Comparison of ENCODE assay signal across 8 cellular contexts in the genomic region with DNA sequence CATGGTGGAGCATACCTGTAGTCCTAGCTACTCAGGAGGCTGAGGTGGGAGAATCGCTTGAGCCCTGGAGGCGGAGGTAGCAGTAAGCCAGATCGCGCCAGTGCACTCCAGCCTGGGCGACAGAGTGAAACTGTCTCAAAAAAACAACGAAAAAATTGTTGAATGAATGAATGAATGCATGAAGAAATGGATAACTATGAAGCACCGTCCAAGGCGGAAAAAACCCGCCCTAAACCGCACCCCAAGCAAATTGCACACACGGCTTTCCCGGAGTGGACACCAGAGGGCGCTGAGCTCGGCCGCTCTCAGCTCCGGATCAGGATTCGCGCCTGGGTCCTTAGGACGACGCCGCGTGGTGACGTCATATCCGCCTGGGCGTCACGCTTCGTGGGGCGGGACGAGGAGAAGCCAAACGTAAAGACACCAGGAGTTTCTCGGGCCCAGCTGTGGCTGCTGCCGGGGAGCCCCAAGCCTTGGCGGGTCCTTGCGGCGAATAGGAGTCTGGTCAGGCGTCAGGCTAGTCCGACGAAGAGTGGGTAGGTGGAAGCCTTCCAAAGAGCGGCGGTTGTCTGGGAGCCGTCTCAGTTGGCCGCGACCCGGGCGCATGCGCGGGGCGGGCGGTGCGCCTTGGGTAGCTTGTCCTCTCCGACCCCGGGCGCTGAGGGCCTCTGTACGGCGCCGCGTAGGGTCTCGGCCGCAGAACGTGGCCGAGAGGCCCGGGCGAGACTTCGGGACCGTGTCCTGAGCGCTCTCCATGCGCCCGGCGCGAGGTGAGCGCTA. TPM values are rescaled to one million over a fixed set of nuclear protein-coding genes. Genes with fewer than 3 reads are reported as not detected.
DNase-seq lines count a peak whose midpoint lies in the region; ATAC-seq and TF ChIP-seq lines count a peak whose summit lies in the region.

A gene (plus strand): TSS at position 639 of the 780 bp plus-strand sequence. CDS start 11,094 bp downstream, outside the sequence.
A gene (plus strand): TSS at position 364 of the 780 bp plus-strand sequence. CDS start 4,085 bp downstream, outside the sequence.

- peak; percentile 38 for TF ChIP-seq RAD21 in SK-N-SH (IDR thresholded peaks at IDR 0.05; ENCODE audit: low read length)

- TF ChIP-seq EP300 in SK-N-SH (IDR thresholded peaks at IDR 0.05; ENCODE audit: borderline replicate concordance in 1 of 2, low read depth in 1 of 2, low read length in 1 of 2), result no peak; a peak in 1 of 4 replicates

- H3K4me1 ChIP-seq in SK-N-SH (ENCODE audit: control insufficient read depth in 1 of 2, insufficient read depth in 2 of 2, low read depth in 1 of 2, low read length in 1 of 2), result peaks cover 8 to 14% of the 10 kb centered on the region in 2 experiments; a peak in 3 of 4 replicates

- peaks cover 9% of the 10 kb centered on the region for H3K27me3 Mint-ChIP-seq in activated naive CD4-positive, alpha-beta T cell treated with anti-CD3 and anti-CD28 coated beads, Interleukin-2, amount 50 U/mL, for 24 hours

- H4K20me1 ChIP-seq in SK-N-SH (ENCODE audit: insufficient read depth), result peaks cover 32% of the 10 kb centered on the region

- ATAC-seq in HG02588 (IDR thresholded peaks at IDR 0.05; ENCODE audit: unreplicated experiment), result peak; percentile 84

- CTCF ChIA-PET in SK-N-SH (lab: Yijun Ruan, JAX), result interaction anchor here (0.6 to 6.0 kb wide), 44 partner anchors 9 to 298 kb away, joined by 3 to 48 read pairs (median 5); a partner anchor contains a TSS

- POLR2A ChIA-PET in SK-N-SH (lab: Yijun Ruan, JAX), result interaction anchor here (0.7 to 1.9 kb wide), 10 partner anchors 19 to 798 kb away, joined by 3 to 9 read pairs (median 3); a partner anchor contains a TSS

- H3K36me3 ChIP-seq in SK-N-SH (replicated peaks in 1 of 2; ENCODE audit: control insufficient read depth in 1 of 2, insufficient read depth in 2 of 2, low read length in 1 of 2), result peaks cover 9 to 25% of the 10 kb centered on the region in 2 experiments

- no peaks in the 10 kb centered on the region for H3K9me2 ChIP-seq in SK-N-SH

- WGBS in SK-N-SH (ENCODE audit: low lambda C conversion rate), result 9% methylated on average over 37 of the region's 71 CpGs

- no peaks in the 10 kb centered on the region; the same call in 1 of the 2 replicates for H3K27me3 ChIP-seq in SK-N-SH (ENCODE audit: insufficient read depth)

- H3K4me2 ChIP-seq in SK-N-SH, result peak within 1 kb of the TSS; percentile 80

- H3K27ac Mint-ChIP-seq in activated naive CD4-positive, alpha-beta T cell treated with anti-CD3 and anti-CD28 coated beads, Interleukin-2, amount 50 U/mL, for 24 hours, result peak within 1 kb of the TSS; percentile 100

- peaks cover 38% of the 10 kb centered on the region for H3K4me1 Mint-ChIP-seq in activated naive CD4-positive, alpha-beta T cell treated with anti-CD3 and anti-CD28 coated beads, Interleukin-2, amount 50 U/mL, for 24 hours

- no peaks in the 10 kb centered on the region for H3K9me3 ChIP-seq in SK-N-SH

- peaks cover under 1% of the 10 kb centered on the region for H3F3A ChIP-seq in SK-N-SH (replicated peaks; ENCODE audit: insufficient read depth)

- DNase-seq in NCI-H1048 (lab: John Stamatoyannopoulos, UW) (peak; percentile 93), SK-N-SH (peak; percentile 95), germinal center (ENCODE audit: low spot score) (peak; percentile 93), nucleus accumbens (lab: John Stamatoyannopoulos, UW) (peak; percentile 30 to 100 (median 96))

- no peaks in the 10 kb centered on the region for H3K9me3 Mint-ChIP-seq in activated naive CD4-positive, alpha-beta T cell treated with anti-CD3 and anti-CD28 coated beads, Interleukin-2, amount 50 U/mL, for 24 hours

- peaks cover 46% of the 10 kb centered on the region for H3K79me2 ChIP-seq in SK-N-SH (ENCODE audit: insufficient read depth)

- TF ChIP-seq POLR2A in GM10847 (IDR thresholded peaks at IDR 0.05; ENCODE audit: extremely low read depth, insufficient read length), result peak; percentile 75

- H3K36me3 Mint-ChIP-seq in activated naive CD4-positive, alpha-beta T cell treated with anti-CD3 and anti-CD28 coated beads, Interleukin-2, amount 50 U/mL, for 24 hours, result peaks cover 7% of the 10 kb centered on the region

- H3K27ac ChIP-seq in SK-N-SH (ENCODE audit: low read depth in 2 of 2, low read length in 1 of 2) (peak within 1 kb of the TSS; percentile 93 to 94), temporal lobe (ENCODE audit: low read depth, low read length) (peak within 1 kb of the TSS; percentile 91)

- H3K4me3 ChIP-seq in SK-N-SH (ENCODE audit: low read depth in 2 of 2, low read length in 1 of 2), result peak within 1 kb of the TSS; percentile 76 to 94

- peak within 1 kb of the TSS; percentile 100 for H3K4me3 Mint-ChIP-seq in activated naive CD4-positive, alpha-beta T cell treated with anti-CD3 and anti-CD28 coated beads, Interleukin-2, amount 50 U/mL, for 24 hours

- H2AFZ ChIP-seq in SK-N-SH (ENCODE audit: low read depth), result peak within 1 kb of the TSS; percentile 91

- peak within 1 kb of the TSS; percentile 94 for H3K9ac ChIP-seq in SK-N-SH

- TF ChIP-seq CTCF in SK-N-SH (IDR thresholded peaks at IDR 0.05), result peak; percentile 95

TF ChIP-seq in SK-N-SH, 30 proteins besides CTCF, POLR2A, EP300 and RAD21 (continues in another document):
- TF ChIP-seq ELF1 (IDR thresholded peaks at IDR 0.05), result no peak; the same call in 1 of the 2 replicates
- TF ChIP-seq JUND (IDR thresholded peaks at IDR 0.05), result peak; percentile 31; the same call in 1 of the 2 replicates
- TF ChIP-seq TAF1 (IDR thresholded peaks at IDR 0.05; ENCODE audit: borderline replicate concordance, low read depth, low read length), result peak; percentile 58
- TF ChIP-seq, protein P1, sequence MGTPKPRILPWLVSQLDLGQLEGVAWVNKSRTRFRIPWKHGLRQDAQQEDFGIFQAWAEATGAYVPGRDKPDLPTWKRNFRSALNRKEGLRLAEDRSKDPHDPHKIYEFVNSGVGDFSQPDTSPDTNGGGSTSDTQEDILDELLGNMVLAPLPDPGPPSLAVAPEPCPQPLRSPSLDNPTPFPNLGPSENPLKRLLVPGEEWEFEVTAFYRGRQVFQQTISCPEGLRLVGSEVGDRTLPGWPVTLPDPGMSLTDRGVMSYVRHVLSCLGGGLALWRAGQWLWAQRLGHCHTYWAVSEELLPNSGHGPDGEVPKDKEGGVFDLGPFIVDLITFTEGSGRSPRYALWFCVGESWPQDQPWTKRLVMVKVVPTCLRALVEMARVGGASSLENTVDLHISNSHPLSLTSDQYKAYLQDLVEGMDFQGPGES (IDR thresholded peaks at IDR 0.05; ENCODE audit: low read depth, low read length), result no peak
- peak; percentile 51 for TF ChIP-seq SMC3 (IDR thresholded peaks at IDR 0.05; ENCODE audit: low read depth, low read length)
- TF ChIP-seq RCOR1 (IDR thresholded peaks at IDR 0.05; ENCODE audit: low read length), result peak; percentile 61; the same call in 1 of the 2 replicates
- TF ChIP-seq SIN3A (IDR thresholded peaks at IDR 0.05; ENCODE audit: borderline replicate concordance, low read depth, low read length), result peak; percentile 61; the same call in 1 of the 2 replicates
- TF ChIP-seq, protein P2, sequence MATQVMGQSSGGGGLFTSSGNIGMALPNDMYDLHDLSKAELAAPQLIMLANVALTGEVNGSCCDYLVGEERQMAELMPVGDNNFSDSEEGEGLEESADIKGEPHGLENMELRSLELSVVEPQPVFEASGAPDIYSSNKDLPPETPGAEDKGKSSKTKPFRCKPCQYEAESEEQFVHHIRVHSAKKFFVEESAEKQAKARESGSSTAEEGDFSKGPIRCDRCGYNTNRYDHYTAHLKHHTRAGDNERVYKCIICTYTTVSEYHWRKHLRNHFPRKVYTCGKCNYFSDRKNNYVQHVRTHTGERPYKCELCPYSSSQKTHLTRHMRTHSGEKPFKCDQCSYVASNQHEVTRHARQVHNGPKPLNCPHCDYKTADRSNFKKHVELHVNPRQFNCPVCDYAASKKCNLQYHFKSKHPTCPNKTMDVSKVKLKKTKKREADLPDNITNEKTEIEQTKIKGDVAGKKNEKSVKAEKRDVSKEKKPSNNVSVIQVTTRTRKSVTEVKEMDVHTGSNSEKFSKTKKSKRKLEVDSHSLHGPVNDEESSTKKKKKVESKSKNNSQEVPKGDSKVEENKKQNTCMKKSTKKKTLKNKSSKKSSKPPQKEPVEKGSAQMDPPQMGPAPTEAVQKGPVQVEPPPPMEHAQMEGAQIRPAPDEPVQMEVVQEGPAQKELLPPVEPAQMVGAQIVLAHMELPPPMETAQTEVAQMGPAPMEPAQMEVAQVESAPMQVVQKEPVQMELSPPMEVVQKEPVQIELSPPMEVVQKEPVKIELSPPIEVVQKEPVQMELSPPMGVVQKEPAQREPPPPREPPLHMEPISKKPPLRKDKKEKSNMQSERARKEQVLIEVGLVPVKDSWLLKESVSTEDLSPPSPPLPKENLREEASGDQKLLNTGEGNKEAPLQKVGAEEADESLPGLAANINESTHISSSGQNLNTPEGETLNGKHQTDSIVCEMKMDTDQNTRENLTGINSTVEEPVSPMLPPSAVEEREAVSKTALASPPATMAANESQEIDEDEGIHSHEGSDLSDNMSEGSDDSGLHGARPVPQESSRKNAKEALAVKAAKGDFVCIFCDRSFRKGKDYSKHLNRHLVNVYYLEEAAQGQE (IDR thresholded peaks at IDR 0.05; ENCODE audit: low read depth, low read length), result peak; percentile 57; the same call in 1 of the 2 replicates
- TF ChIP-seq, protein P3, sequence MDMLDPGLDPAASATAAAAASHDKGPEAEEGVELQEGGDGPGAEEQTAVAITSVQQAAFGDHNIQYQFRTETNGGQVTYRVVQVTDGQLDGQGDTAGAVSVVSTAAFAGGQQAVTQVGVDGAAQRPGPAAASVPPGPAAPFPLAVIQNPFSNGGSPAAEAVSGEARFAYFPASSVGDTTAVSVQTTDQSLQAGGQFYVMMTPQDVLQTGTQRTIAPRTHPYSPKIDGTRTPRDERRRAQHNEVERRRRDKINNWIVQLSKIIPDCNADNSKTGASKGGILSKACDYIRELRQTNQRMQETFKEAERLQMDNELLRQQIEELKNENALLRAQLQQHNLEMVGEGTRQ (IDR thresholded peaks at IDR 0.05; ENCODE audit: borderline replicate concordance, low read depth, low read length), result peak; percentile 5; the same call in 1 of the 2 replicates
- peak; percentile 51; the same call in 1 of the 2 replicates for TF ChIP-seq MXI1 (IDR thresholded peaks at IDR 0.05; ENCODE audit: low read depth, low read length)
- TF ChIP-seq CHD2 (IDR thresholded peaks at IDR 0.05; ENCODE audit: low read length, partially characterized antibody), result peak; percentile 70
- TF ChIP-seq GABPA (IDR thresholded peaks at IDR 0.05; ENCODE audit: low read depth), result peak; percentile 86
- TF ChIP-seq FOXJ3 (CRISPR knock-in tag; IDR thresholded peaks at IDR 0.05), result no peak

RNA-seq across cellular contexts. Expression of the first gene that starts in this region (rescaled TPM):
- 3.0 and 5.2 TPM in 2 replicates for polyA plus RNA-seq in SK-N-SH (2012; rRNA removed)
- 5.1 and 6.3 TPM in 2 replicates for polyA plus RNA-seq in SK-N-SH (2012; cell fraction: cytosol; rRNA removed)
- 3.1 and 3.7 TPM in 2 replicates for polyA plus RNA-seq in SK-N-SH (2012; cell fraction: nucleus; rRNA removed)
- 9.3 TPM for total RNA-seq in temporal lobe

RNA-seq across cellular contexts. Expression of the second gene that starts in this region (rescaled TPM):
- polyA plus RNA-seq in SK-N-SH (2012; rRNA removed), result 8.3 and 9.7 TPM in 2 replicates
- polyA plus RNA-seq in SK-N-SH (2012; cell fraction: cytosol; rRNA removed), result 9.5 and 11.4 TPM in 2 replicates
- 5.6 and 9.6 TPM in 2 replicates for polyA plus RNA-seq in SK-N-SH (2012; cell fraction: nucleus; rRNA removed)
- total RNA-seq in temporal lobe, result 13.3 TPM

Comparison
In these comparisons a context has a peak if more than half of its experiments do, and no peak if none do; other contexts are left out.
1. Peak in every context shown above with its lines: DNase-seq, ATAC-seq, H3K4me3 ChIP-seq and H3K27ac ChIP-seq.